ENCODE assay signal across 1 cellular context in the genomic region with DNA sequence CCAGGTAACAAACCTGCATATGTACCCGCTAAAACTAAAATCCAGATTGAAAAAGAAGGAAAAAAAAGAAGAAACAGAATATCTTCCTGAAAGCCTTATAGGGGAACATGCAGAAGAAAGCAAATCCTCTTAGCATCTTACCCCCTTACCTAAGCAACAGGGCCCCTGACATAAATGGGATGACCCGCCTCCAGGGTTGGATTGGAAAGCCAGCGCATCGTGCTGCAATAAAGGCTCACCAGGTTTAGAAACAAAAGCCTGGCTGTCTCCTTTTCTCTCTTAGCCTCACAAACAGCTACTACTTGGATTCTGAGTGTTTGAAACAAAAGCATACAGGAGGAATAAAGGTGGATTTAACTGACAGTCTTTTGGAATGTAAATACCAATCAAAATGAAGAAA.
TF ChIP-seq lines count a peak whose summit lies in the region.

No MANE protein-coding gene starts in this region.

TF ChIP-seq in GM23338, 12 proteins besides CTCF, POLR2A, EP300 and RAD21 (continued from another document):
- TF ChIP-seq ZNF462 (CRISPR knock-in tag; IDR thresholded peaks at IDR 0.05) (no peak), CREB1 (CRISPR knock-in tag; IDR thresholded peaks at IDR 0.05; ENCODE audit: low read depth) (no peak)
TF ChIP-seq in GM23338: peak in this region for 0.
